18 cellular contexts compared by ENCODE assay signal in the genomic region with DNA sequence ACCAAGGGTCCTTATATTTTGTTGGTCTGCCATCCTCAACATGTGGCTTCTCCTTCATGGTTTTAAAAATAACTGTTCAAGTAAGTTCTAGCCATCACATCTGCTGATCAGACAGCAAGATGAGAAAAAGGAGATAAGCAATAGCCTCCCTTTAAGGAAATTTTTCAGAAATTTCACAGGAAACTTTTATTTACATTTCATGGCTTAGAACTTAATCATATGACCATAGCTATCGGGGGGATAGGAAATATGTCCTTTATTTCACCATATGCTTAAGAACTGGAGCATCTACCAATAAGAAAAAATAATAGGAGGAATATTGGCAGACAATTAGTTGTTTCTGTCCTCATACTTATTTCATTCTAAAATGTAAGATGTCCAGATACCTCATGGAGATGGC. TPM values are rescaled to one million over a fixed set of nuclear protein-coding genes. Genes with fewer than 3 reads are reported as not detected.
DNase-seq lines count a peak whose midpoint lies in the region; ATAC-seq and TF ChIP-seq lines count a peak whose summit lies in the region.
"Had no signal": no experiment of that assay in that cellular context is flagged by ENCODE, and none has a peak within 500 bp of the region (broad histone marks: within the 10 kb centered on the region; RNA-seq: fewer than 3 reads in every experiment).

No MANE protein-coding gene starts in this region.

- peaks cover 6% of the 10 kb centered on the region for H3F3A ChIP-seq in PC-3 (ENCODE audit: low read length, unreplicated experiment)

- H3K4me3 Mint-ChIP-seq in CD4-positive, CD25-positive, alpha-beta regulatory T cell: peak overlapping the region in 1 of 4 donors; percentile 18
- no peak overlapping the region for H3K4me3 Mint-ChIP-seq in CD8-positive, alpha-beta T cell
- H3K4me3 Mint-ChIP-seq: H9 had no signal

- no peak overlapping the region for H3K27ac ChIP-seq in CD4-positive, CD25-positive, alpha-beta regulatory T cell (ENCODE audit: insufficient read depth, low read length, poor library complexity, severe bottlenecking)
- H3K27ac ChIP-seq in CD8-positive, alpha-beta T cell (ENCODE audit: low read depth, low read length): no peak overlapping the region
- H3K27ac ChIP-seq in PC-3 (ENCODE audit: low read length): peak overlapping the region; percentile 31; the same call in 1 of the 2 replicates
- H3K27ac ChIP-seq: HL-60, PC-9, RWPE1 had no signal

- H3K9ac ChIP-seq in PC-3 (ENCODE audit: low read length): no peak overlapping the region

- no peaks in the 10 kb centered on the region for H3K9me2 ChIP-seq in PC-3 (replicated peaks; ENCODE audit: low read length)

- no peak overlapping the region for H3K4me3 ChIP-seq in CD4-positive, CD25-positive, alpha-beta regulatory T cell (ENCODE audit: low read depth, low read length)
- H3K4me3 ChIP-seq in CD8-positive, alpha-beta T cell (ENCODE audit: low read depth, low read length): no peak overlapping the region
- H3K4me3 ChIP-seq in PC-3 (ENCODE audit: low read length): no peak overlapping the region
- H3K4me3 ChIP-seq in fibroblast of villous mesenchyme (ENCODE audit: low read depth, low read length): no peak overlapping the region
- H3K4me3 ChIP-seq: PC-9 had no signal

- H3K27me3 ChIP-seq in CD4-positive, CD25-positive, alpha-beta regulatory T cell (ENCODE audit: control insufficient read depth, insufficient read depth, low read length): no peaks in the 10 kb centered on the region
- H3K27me3 ChIP-seq in CD8-positive, alpha-beta T cell (ENCODE audit: insufficient read depth, low read length): no peaks in the 10 kb centered on the region
- H3K27me3 ChIP-seq in PC-3 (ENCODE audit: low read length): no peaks in the 10 kb centered on the region

- intact Hi-C loops in CD8-positive, alpha-beta T cell (cut with DNase I, micrococcal nuclease): no loop called here
- intact Hi-C loops in PC-3 (cut with micrococcal nuclease): loop anchor here (5.0 kb wide), 1 partner anchor 39 kb away; no protein-coding TSS in a partner anchor

- peaks cover 26 to 66% (median 54%) of the 10 kb centered on the region in 4 donors for H3K4me1 Mint-ChIP-seq in CD4-positive, CD25-positive, alpha-beta regulatory T cell
- H3K4me1 Mint-ChIP-seq in CD8-positive, alpha-beta T cell (ENCODE audit: low read depth): peaks cover 62% of the 10 kb centered on the region

- POLR2A ChIA-PET in CD8-positive, alpha-beta T cell (lab: Charles Lee): no interaction called here
- POLR2A ChIA-PET in PC-3 (lab: Charles Lee; ENCODE audit: unreplicated experiment): interaction anchor here (0.6 kb wide), 2 partner anchors 16 to 17 kb away, joined by 4 to 5 read pairs; no protein-coding TSS in a partner anchor

- peaks cover 21% of the 10 kb centered on the region for H3K36me3 ChIP-seq in CD4-positive, CD25-positive, alpha-beta regulatory T cell (ENCODE audit: control insufficient read depth, insufficient read depth, low read length)
- H3K36me3 ChIP-seq in CD8-positive, alpha-beta T cell (ENCODE audit: insufficient read depth, low read length): peaks cover 5% of the 10 kb centered on the region
- H3K36me3 ChIP-seq in PC-3 (ENCODE audit: low read depth, low read length): peaks cover 7% of the 10 kb centered on the region; the same call in 1 of the 2 replicates

- no peak for TF ChIP-seq CTCF in CD8-positive, alpha-beta T cell (IDR thresholded peaks at IDR 0.05)
- TF ChIP-seq CTCF in PC-3 (conservative IDR thresholded peaks at IDR 0.05; ENCODE audit: low read depth, low read length): no peak
- no peak for TF ChIP-seq CTCF in fibroblast of villous mesenchyme (IDR thresholded peaks at IDR 0.05; ENCODE audit: insufficient read depth, low read depth, low read length)

- peaks cover 77% of the 10 kb centered on the region for H3K79me2 ChIP-seq in PC-3 (ENCODE audit: low read length)

- no peaks in the 10 kb centered on the region for H3K27me3 Mint-ChIP-seq in CD4-positive, CD25-positive, alpha-beta regulatory T cell
- no peaks in the 10 kb centered on the region for H3K27me3 Mint-ChIP-seq in CD8-positive, alpha-beta T cell (ENCODE audit: low read depth)

- no peaks in the 10 kb centered on the region for H3K9me3 ChIP-seq in CD4-positive, CD25-positive, alpha-beta regulatory T cell (ENCODE audit: control insufficient read depth in 2 of 2, low read length in 2 of 2)
- no peaks in the 10 kb centered on the region for H3K9me3 ChIP-seq in CD8-positive, alpha-beta T cell (ENCODE audit: low read length)
- H3K9me3 ChIP-seq in PC-3 (ENCODE audit: low read length): no peaks in the 10 kb centered on the region

- H3K36me3 Mint-ChIP-seq in CD4-positive, CD25-positive, alpha-beta regulatory T cell: peaks cover 21% of the 10 kb centered on the region
- peaks cover 46% of the 10 kb centered on the region for H3K36me3 Mint-ChIP-seq in CD8-positive, alpha-beta T cell

- TF ChIP-seq POLR2A in GM18505 (IDR thresholded peaks at IDR 0.05; ENCODE audit: borderline replicate concordance, extremely low read depth, insufficient read depth, insufficient read length): no peak

- H2AFZ ChIP-seq in PC-3 (ENCODE audit: low read length): no peak overlapping the region
- H2AFZ ChIP-seq: PC-9 had no signal

- DNase-seq in CD4-positive, CD25-positive, alpha-beta regulatory T cell: no peak
- DNase-seq in CD8-positive, alpha-beta T cell: no peak
- no peak for DNase-seq in PC-3
- peak; percentile 61 for DNase-seq in fibroblast of villous mesenchyme (ENCODE audit: low read depth)
- no peak for DNase-seq in NCI-H1048 (lab: John Stamatoyannopoulos, UW)
- DNase-seq in NCI-H345 (lab: John Stamatoyannopoulos, UW): no peak
- DNase-seq: ACHN, C1 segment of cervical spinal cord, DMS79 treated with DMSO at 0.1 percent for 48 hours, H9, Kasumi-1, NCI-H187, NCI-H2107, NCI-H524 treated with DMSO at 0.1 percent for 48 hours, PC-9 had no signal

- no TSS peak for BruUV-seq in PC-3 (replicated peaks; lab: Mats Ljungman, UMichigan)

- H3K4me1 ChIP-seq in CD4-positive, CD25-positive, alpha-beta regulatory T cell (ENCODE audit: control insufficient read depth, insufficient read depth, low read length, poor library complexity, severe bottlenecking): peaks cover 17% of the 10 kb centered on the region
- H3K4me1 ChIP-seq in CD8-positive, alpha-beta T cell (ENCODE audit: insufficient read depth, low read length): peaks cover 5% of the 10 kb centered on the region
- H3K4me1 ChIP-seq in PC-3 (ENCODE audit: insufficient read depth, low read length): peaks cover 37% of the 10 kb centered on the region

- peak overlapping the region in 2 of 3 donors; percentile 18 to 63 for H3K27ac Mint-ChIP-seq in CD4-positive, CD25-positive, alpha-beta regulatory T cell
- H3K27ac Mint-ChIP-seq in CD8-positive, alpha-beta T cell: peak overlapping the region; percentile 14
- H3K27ac Mint-ChIP-seq: H9 had no signal

- peak overlapping the region; percentile 62 for H3K4me2 ChIP-seq in PC-3 (ENCODE audit: low read length)
- H3K4me2 ChIP-seq: PC-9 had no signal

- H4K20me1 ChIP-seq in PC-3 (ENCODE audit: low read length): peaks cover 14% of the 10 kb centered on the region; the same call in 1 of the 2 replicates

- no peak for ATAC-seq in CD4-positive, CD25-positive, alpha-beta regulatory T cell (ENCODE audit: low read depth in 2 of 2)
- ATAC-seq in CD8-positive, alpha-beta T cell: no peak
- no peak for ATAC-seq in PC-3
- ATAC-seq in GM18505 (IDR thresholded peaks at IDR 0.05; ENCODE audit: unreplicated experiment): no peak

- H3K9me3 Mint-ChIP-seq in CD4-positive, CD25-positive, alpha-beta regulatory T cell: no peaks in the 10 kb centered on the region
- no peaks in the 10 kb centered on the region for H3K9me3 Mint-ChIP-seq in CD8-positive, alpha-beta T cell
- H3K9me3 Mint-ChIP-seq: H9 had no signal

- CTCF ChIA-PET in CD8-positive, alpha-beta T cell (lab: Charles Lee): no interaction called here
- CTCF ChIA-PET in PC-3 (lab: Charles Lee): no interaction called here

RNA-seq across cellular contexts. Expression of a gene that starts 16.2 kb away (rescaled TPM):
- total RNA-seq in CD4-positive, CD25-positive, alpha-beta regulatory T cell: 62.6 TPM
- polyA plus RNA-seq in CD4-positive, CD25-positive, alpha-beta regulatory T cell: 10 to 100 TPM; 22.3 to 49.9 (median 38.2) TPM
- total RNA-seq in CD8-positive, alpha-beta T cell: 10 to 100 TPM; 42.9 to 43.6 TPM
- total RNA-seq in PC-3 (2014; rRNA removed): 12.6 and 15.0 TPM in 2 replicates
- 62.5 and 92.4 TPM in 2 replicates for total RNA-seq in fibroblast of villous mesenchyme

RNA-seq across cellular contexts. Expression of a gene that starts 29.7 kb away (rescaled TPM):
- 66.2 TPM for total RNA-seq in CD4-positive, CD25-positive, alpha-beta regulatory T cell
- polyA plus RNA-seq in CD4-positive, CD25-positive, alpha-beta regulatory T cell: 100 to 1,000 TPM; 359 to 452 (median 396) TPM
- total RNA-seq in CD8-positive, alpha-beta T cell: 10 to 100 TPM; 70.2 to 73.4 TPM
- total RNA-seq in PC-3 (2014; rRNA removed) (214 and 254 TPM in 2 replicates), fibroblast of villous mesenchyme (136 and 157 TPM in 2 replicates)
